21 cellular contexts compared by ENCODE assay signal in the genomic region with DNA sequence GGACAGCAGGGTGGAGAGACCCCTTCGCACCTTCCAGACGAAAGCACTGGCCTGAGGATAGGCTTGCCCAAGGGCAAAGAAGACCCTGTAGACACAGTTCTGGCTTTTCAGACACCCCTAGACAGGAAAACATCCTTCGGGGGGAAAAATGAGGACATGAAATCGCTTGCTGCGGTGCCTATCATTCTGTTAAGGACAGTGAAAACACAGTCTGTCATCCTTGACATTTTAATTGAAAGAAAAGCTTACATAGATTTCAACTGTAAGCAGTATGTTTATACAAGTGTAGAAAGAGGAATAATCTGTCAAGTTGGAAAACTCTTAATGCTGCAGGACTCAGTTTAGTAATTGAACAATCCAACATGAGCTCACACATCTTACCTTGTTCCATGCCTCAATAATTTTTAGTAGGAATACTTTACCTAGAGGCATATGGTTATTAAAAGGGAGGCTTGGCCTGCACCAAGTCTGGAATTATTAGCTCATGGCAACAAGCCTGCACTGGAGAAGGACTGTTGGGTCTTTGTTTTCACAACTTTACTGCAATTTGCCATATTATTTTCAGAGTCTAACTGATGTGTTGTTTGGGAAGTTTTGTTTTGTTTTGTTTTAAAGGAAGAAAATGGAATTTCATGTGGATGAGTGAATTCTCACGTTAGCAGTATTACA.
DNase-seq lines count a peak whose midpoint lies in the region; ATAC-seq lines count a peak whose summit lies in the region.
"Had no signal": no experiment of that assay in that cellular context is flagged by ENCODE, and none has a peak within 500 bp of the region (broad histone marks: within the 10 kb centered on the region; RNA-seq: fewer than 3 reads in every experiment).

No MANE protein-coding gene starts in this region.

- peak overlapping the region; percentile 50 for H3K27ac ChIP-seq in layer of hippocampus (ENCODE audit: low read depth, low read length)
- H3K27ac ChIP-seq: BLaER1 treated with 17β-estradiol and CSF1 and Interleukin-3, amounts not matched to agents 10 nM and 100 nM had no signal

- intact Hi-C loops in head of caudate nucleus (cut with DNase I): no loop called here

- H3K27me3 ChIP-seq in layer of hippocampus (ENCODE audit: control insufficient read depth, insufficient read depth, low read length): no peaks in the 10 kb centered on the region
- H3K27me3 ChIP-seq: BLaER1 treated with 17β-estradiol and CSF1 and Interleukin-3, amounts not matched to agents 10 nM and 100 nM had no signal

- DNase-seq in NCI-H1694 treated with DMSO at 0.1 percent for 48 hours (lab: John Stamatoyannopoulos, UW): peak; percentile 8
- DNase-seq in NCI-H1694 (lab: John Stamatoyannopoulos, UW): no peak
- DNase-seq in pons (ENCODE audit: low spot score): peak; percentile 80
- no peak for DNase-seq in KG1 (lab: John Stamatoyannopoulos, UW)
- DNase-seq in head of caudate nucleus: no peak
- DNase-seq: 8988T; CD4-positive, alpha-beta memory T cell; GDM1; GOT3; HCEC 1CT; KBM-7; NCI-H1092; NCI-H1436; NCI-H2029 treated with DMSO at 0.1 percent for 48 hours; NCI-H226; NCI-H510A treated with DMSO at 0.1 percent for 48 hours; NCI-H748 treated with DMSO at 0.1 percent for 48 hours had no signal

- ATAC-seq in GM19035 (IDR thresholded peaks at IDR 0.05; ENCODE audit: unreplicated experiment): no peak
- ATAC-seq: Panc1 had no signal

Comparison
In these comparisons a context has a peak if more than half of its experiments do, and no peak if none do; other contexts are left out.
1. DNase-seq: peak in NCI-H1694 treated with DMSO at 0.1 percent for 48 hours (single experiment) and pons (single experiment); none in NCI-H1694 (single experiment), KG1 (single experiment) and head of caudate nucleus (0 of 42).